In the genomic region with DNA sequence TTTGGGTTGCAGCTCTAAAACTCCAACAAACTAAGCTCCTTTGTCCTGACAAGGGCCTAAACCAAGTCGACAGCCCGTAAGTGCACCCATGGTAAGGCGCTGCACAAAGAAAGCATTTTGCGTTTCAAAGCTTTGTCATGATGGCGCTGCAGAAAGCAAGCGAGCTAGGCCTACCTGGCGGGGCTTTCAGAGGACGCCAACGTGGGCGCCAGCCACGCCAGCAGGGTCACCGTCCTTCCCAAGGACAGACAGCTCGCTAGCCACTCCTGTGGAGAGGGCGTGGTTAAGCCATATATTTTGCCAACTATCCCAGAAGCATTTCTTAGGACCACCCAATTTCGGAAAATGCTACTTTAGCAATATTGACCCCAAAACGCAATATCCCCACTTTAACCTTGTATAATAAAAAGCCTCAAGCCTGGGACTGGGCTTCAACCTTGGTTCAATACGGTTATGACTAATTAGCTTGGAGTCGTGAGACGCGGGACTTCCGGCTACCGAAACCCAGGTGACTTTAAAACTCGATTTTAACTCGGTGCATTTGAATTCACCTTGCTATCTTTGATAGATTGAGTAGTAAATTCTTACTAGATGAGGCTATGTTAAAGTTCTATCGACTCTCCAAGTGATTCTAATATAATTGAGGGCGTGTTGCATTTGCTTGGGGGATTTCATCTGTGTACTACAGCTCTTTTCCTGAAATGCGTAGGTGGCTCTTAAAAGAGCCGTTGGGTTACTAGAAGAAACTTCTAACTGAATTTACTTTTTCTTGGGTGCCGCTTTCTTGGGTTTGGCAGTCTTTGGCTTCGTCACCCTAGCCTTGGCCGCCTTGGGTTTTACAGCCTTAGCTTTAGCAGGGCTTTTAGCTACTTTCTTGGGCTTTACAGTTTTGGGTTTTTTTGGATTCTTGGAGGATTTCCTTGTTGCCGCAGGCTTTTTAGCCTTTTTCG, we compare ENCODE assay signal across 1 cellular context.
TF ChIP-seq lines count a peak whose summit lies in the region.

No MANE protein-coding gene starts in this region.

TF ChIP-seq in GM23338, 12 proteins besides CTCF, POLR2A, EP300 and RAD21 (continued from another document):
- TF ChIP-seq ZNF462 (CRISPR knock-in tag; IDR thresholded peaks at IDR 0.05), result no peak
- TF ChIP-seq POLR2AphosphoS5 (IDR thresholded peaks at IDR 0.05; ENCODE audit: low read depth), result no peak
- TF ChIP-seq CREB1 (CRISPR knock-in tag; IDR thresholded peaks at IDR 0.05; ENCODE audit: low read depth), result no peak
- no peak for TF ChIP-seq ZNF114 (CRISPR knock-in tag; IDR thresholded peaks at IDR 0.05)
- TF ChIP-seq EZH2phosphoT487 (IDR thresholded peaks at IDR 0.05; ENCODE audit: unreplicated experiment), result no peak
- no peak for TF ChIP-seq ZNF331 (CRISPR knock-in tag; IDR thresholded peaks at IDR 0.05; ENCODE audit: low read depth)
- no peak for TF ChIP-seq NANOG (IDR thresholded peaks at IDR 0.05; ENCODE audit: borderline replicate concordance)
- TF ChIP-seq STAT1 (IDR thresholded peaks at IDR 0.05; ENCODE audit: unreplicated experiment), result no peak
